ENCODE assay signal across 28 cellular contexts in the genomic region with DNA sequence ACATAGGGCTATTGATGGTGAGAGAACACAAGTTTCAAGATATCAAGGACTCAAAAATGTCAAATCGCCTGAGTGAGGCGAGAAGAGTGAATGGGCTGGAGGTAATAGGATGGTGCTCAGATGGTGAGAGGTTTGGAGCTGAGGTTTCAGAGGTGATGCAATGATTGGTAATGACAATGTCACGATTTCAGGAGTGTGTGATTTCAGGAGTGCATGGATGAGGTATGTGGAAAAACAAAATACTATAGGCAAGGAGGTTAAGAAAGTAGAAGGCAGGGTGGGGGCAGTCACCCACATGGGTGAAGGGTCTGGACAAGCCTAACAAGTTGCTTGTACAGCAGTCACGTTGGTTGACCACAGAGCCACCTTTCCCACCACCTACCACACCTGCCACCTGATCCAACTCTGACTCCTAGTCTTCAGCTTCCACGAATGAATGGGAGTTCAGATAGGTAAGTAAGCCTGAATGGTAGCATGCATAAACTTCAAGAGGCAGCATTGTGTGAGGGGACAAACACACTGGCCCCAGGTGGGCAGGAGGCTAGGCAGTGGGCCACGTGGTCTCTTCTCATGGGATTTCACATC.
DNase-seq lines count a peak whose midpoint lies in the region; ATAC-seq and TF ChIP-seq lines count a peak whose summit lies in the region.
"Had no signal": no experiment of that assay in that cellular context is flagged by ENCODE, and none has a peak within 500 bp of the region (broad histone marks: within the 10 kb centered on the region; RNA-seq: fewer than 3 reads in every experiment).

No MANE protein-coding gene starts in this region.

- H3K36me3 Mint-ChIP-seq in activated T-cell treated with anti-CD3 and anti-CD28 coated beads, Interleukin-2, amount 50 U/mL, for 24 hours (ENCODE audit: low read depth) = peaks cover 29% of the 10 kb centered on the region
- peaks cover 18% of the 10 kb centered on the region for H3K36me3 Mint-ChIP-seq in activated T-cell treated with anti-CD3 and anti-CD28 coated beads, Interleukin-2, amount 50 U/mL, for 4 hours (ENCODE audit: insufficient read depth)
- peaks cover 6% of the 10 kb centered on the region for H3K36me3 Mint-ChIP-seq in central memory CD8-positive, alpha-beta T cell (ENCODE audit: insufficient read depth)
- H3K36me3 Mint-ChIP-seq: type B pancreatic cell had no signal

- no peak for ATAC-seq in activated T-cell treated with anti-CD3 and anti-CD28 coated beads, Interleukin-2, amount 50 U/mL, for 4 hours
- ATAC-seq in DND-41 (ENCODE audit: insufficient read depth, low read depth) (peak; percentile 18; the same call in 1 of the 3 replicates), HG03457 (IDR thresholded peaks at IDR 0.05; ENCODE audit: unreplicated experiment) (no peak)
- no peak for ATAC-seq in central memory CD8-positive, alpha-beta T cell (replicated peaks; ENCODE audit: extremely low read depth, poor library complexity, severe bottlenecking)
- ATAC-seq: GM12878; stimulated activated memory B cell treated with anti-CD40 and anti-IgM and Interleukin-4, amounts not matched to agents 10 μg/mL and 1 μg/mL and 100 μg/mL, for 72 hours had no signal

- POLR2A ChIA-PET in HEK293 (lab: Yijun Ruan, JAX) = no interaction called here

- H3K79me2 ChIP-seq in DND-41 (ENCODE audit: insufficient read depth, low read length) = no peaks in the 10 kb centered on the region

- H3K9me3 Mint-ChIP-seq in activated T-cell treated with anti-CD3 and anti-CD28 coated beads, Interleukin-2, amount 50 U/mL, for 24 hours = no peaks in the 10 kb centered on the region
- no peaks in the 10 kb centered on the region for H3K9me3 Mint-ChIP-seq in activated T-cell treated with anti-CD3 and anti-CD28 coated beads, Interleukin-2, amount 50 U/mL, for 4 hours
- no peaks in the 10 kb centered on the region for H3K9me3 Mint-ChIP-seq in central memory CD8-positive, alpha-beta T cell
- H3K9me3 Mint-ChIP-seq: type B pancreatic cell had no signal

- peak overlapping the region; percentile 15 for H3K27ac Mint-ChIP-seq in activated T-cell treated with anti-CD3 and anti-CD28 coated beads, Interleukin-2, amount 50 U/mL, for 24 hours
- H3K27ac Mint-ChIP-seq in central memory CD8-positive, alpha-beta T cell (ENCODE audit: low read depth) = peak overlapping the region; percentile 0
- H3K27ac Mint-ChIP-seq: stimulated activated memory B cell treated with anti-CD40 and anti-IgM and Interleukin-4, amounts not matched to agents 10 μg/mL and 1 μg/mL and 100 μg/mL, for 72 hours; type B pancreatic cell had no signal

- H3K36me3 ChIP-seq in DND-41 (ENCODE audit: insufficient read depth, low read length) = peaks cover 4% of the 10 kb centered on the region; the same call in 1 of the 2 replicates
- no peaks in the 10 kb centered on the region for H3K36me3 ChIP-seq in HEK293 (ENCODE audit: control insufficient read depth in 2 of 2, insufficient read depth in 1 of 2, low read length in 2 of 2)
- H3K36me3 ChIP-seq: adrenal gland, BLaER1, esophagus muscularis mucosa, left ventricle myocardium inferior, neutrophil, SJCRH30, WERI-Rb-1 had no signal

- peaks cover 31% of the 10 kb centered on the region for H3K4me1 Mint-ChIP-seq in activated T-cell treated with anti-CD3 and anti-CD28 coated beads, Interleukin-2, amount 50 U/mL, for 24 hours (ENCODE audit: low read depth)
- peaks cover 30% of the 10 kb centered on the region for H3K4me1 Mint-ChIP-seq in activated T-cell treated with anti-CD3 and anti-CD28 coated beads, Interleukin-2, amount 50 U/mL, for 4 hours (ENCODE audit: low read depth)
- H3K4me1 Mint-ChIP-seq in central memory CD8-positive, alpha-beta T cell = peaks cover 24% of the 10 kb centered on the region

- no peak overlapping the region for H2AFZ ChIP-seq in DND-41 (ENCODE audit: low read depth, low read length)

- CTCF ChIA-PET in HEK293 (lab: Yijun Ruan, JAX) = no interaction called here

- no peaks in the 10 kb centered on the region for H3K27me3 Mint-ChIP-seq in activated T-cell treated with anti-CD3 and anti-CD28 coated beads, Interleukin-2, amount 50 U/mL, for 24 hours
- H3K27me3 Mint-ChIP-seq in activated T-cell treated with anti-CD3 and anti-CD28 coated beads, Interleukin-2, amount 50 U/mL, for 4 hours (ENCODE audit: low read depth) = no peaks in the 10 kb centered on the region
- H3K27me3 Mint-ChIP-seq in central memory CD8-positive, alpha-beta T cell = no peaks in the 10 kb centered on the region
- H3K27me3 Mint-ChIP-seq: type B pancreatic cell had no signal

- peaks cover 12% of the 10 kb centered on the region for H3K4me1 ChIP-seq in DND-41 (ENCODE audit: insufficient read depth, low read length)
- H3K4me1 ChIP-seq in HEK293 (ENCODE audit: control insufficient read depth, insufficient read depth, low read length) = no peaks in the 10 kb centered on the region
- H3K4me1 ChIP-seq: adrenal gland, BLaER1, esophagus muscularis mucosa, left ventricle myocardium inferior, SJCRH30 had no signal

- no peaks in the 10 kb centered on the region for H3K27me3 ChIP-seq in DND-41 (ENCODE audit: insufficient read depth, low read length, poor library complexity)
- H3K27me3 ChIP-seq: adrenal gland, BLaER1, esophagus muscularis mucosa, neutrophil, SJCRH30 had no signal

- H3K4me3 ChIP-seq in DND-41 (ENCODE audit: low read depth in 1 of 2, low read length in 2 of 2) (no peak overlapping the region), HEK293 (ENCODE audit: low read depth, low read length) (no peak overlapping the region)
- H3K4me3 ChIP-seq: adrenal gland, BLaER1, esophagus muscularis mucosa, GM12878, left ventricle myocardium inferior, SJCRH30 had no signal

- DNase-seq in activated T-cell treated with anti-CD3 and anti-CD28 coated beads, Interleukin-2, amount 50 U/mL, for 24 hours = no peak
- DNase-seq in activated T-cell treated with anti-CD3 and anti-CD28 coated beads, Interleukin-2, amount 50 U/mL, for 4 hours = no peak
- DNase-seq in DND-41 (no peak), HuH-7.5 (ENCODE audit: low spot score) (no peak)
- no peak for DNase-seq in central memory CD8-positive, alpha-beta T cell (ENCODE audit: low spot score in 2 of 2)
- DNase-seq in activated CD8-positive, alpha-beta memory T cell treated with anti-CD3 and anti-CD28 coated beads, Interleukin-2, amount 50 U/mL, for 4 hours = no peak
- DNase-seq: activated CD4-positive, alpha-beta T cell treated with anti-CD3 and anti-CD28 coated beads for 48 hours; activated effector memory CD4-positive, alpha-beta T cell treated with anti-CD3 and anti-CD28 coated beads, Interleukin-2, amount 50 U/mL, for 16 hours; adrenal gland; cerebellar nuclear complex; head of caudate nucleus; Karpas-422; left ventricle myocardium inferior; NCI-H1436 treated with DMSO at 0.1 percent for 48 hours; NCI-H2081 treated with DMSO at 0.1 percent for 48 hours; NCI-H446 treated with DMSO at 0.1 percent for 48 hours; NCI-H82; RPMI8226; SJCRH30; WERI-Rb-1 had no signal

- H3K27ac ChIP-seq in DND-41 (ENCODE audit: low read length) (no peak overlapping the region; the same call in 1 of the 2 replicates), HEK293 (ENCODE audit: extremely low read depth, low read depth, low read length) (no peak overlapping the region)
- H3K27ac ChIP-seq: adrenal gland, BLaER1, esophagus muscularis mucosa, left ventricle myocardium inferior, neutrophil, SJCRH30, WERI-Rb-1 had no signal

- no peak overlapping the region for H3K9ac ChIP-seq in DND-41 (ENCODE audit: low read depth, low read length)
- H3K9ac ChIP-seq: BLaER1 had no signal

- H4K20me1 ChIP-seq in DND-41 (ENCODE audit: insufficient read depth, low read length) = no peaks in the 10 kb centered on the region
- H4K20me1 ChIP-seq: BLaER1 had no signal

- peaks cover 2% of the 10 kb centered on the region for H3K9me3 ChIP-seq in DND-41 (ENCODE audit: insufficient read depth, low read length, severe bottlenecking)
- no peaks in the 10 kb centered on the region for H3K9me3 ChIP-seq in HEK293 (ENCODE audit: control insufficient read depth, insufficient read depth, low read depth, low read length)
- H3K9me3 ChIP-seq: adrenal gland, esophagus muscularis mucosa, neutrophil, SJCRH30 had no signal

- no peak overlapping the region for H3K4me3 Mint-ChIP-seq in activated T-cell treated with anti-CD3 and anti-CD28 coated beads, Interleukin-2, amount 50 U/mL, for 24 hours
- no peak overlapping the region for H3K4me3 Mint-ChIP-seq in activated T-cell treated with anti-CD3 and anti-CD28 coated beads, Interleukin-2, amount 50 U/mL, for 4 hours
- no peak overlapping the region for H3K4me3 Mint-ChIP-seq in central memory CD8-positive, alpha-beta T cell
- H3K4me3 Mint-ChIP-seq: stimulated activated memory B cell treated with anti-CD40 and anti-IgM and Interleukin-4, amounts not matched to agents 10 μg/mL and 1 μg/mL and 100 μg/mL, for 72 hours; type B pancreatic cell had no signal

- TF ChIP-seq CTCF in DND-41 (IDR thresholded peaks at IDR 0.05; ENCODE audit: borderline replicate concordance, extremely low read depth, low read length, poor library complexity, severe bottlenecking) = no peak
- no peak for TF ChIP-seq CTCF in HEK293 (tag by site-specific recombination; IDR thresholded peaks at IDR 0.05)

- H3K4me2 ChIP-seq in DND-41 (ENCODE audit: insufficient read depth, low read length) = no peak overlapping the region
- H3K4me2 ChIP-seq: BLaER1 had no signal

TF ChIP-seq in HEK293, 187 proteins besides CTCF, POLR2A, EP300 and RAD21 (continues in another document):
- TF ChIP-seq AEBP2 (tag by site-specific recombination; IDR thresholded peaks at IDR 0.05; ENCODE audit: borderline replicate concordance) (no peak), ZNF114 (tag by site-specific recombination; IDR thresholded peaks at IDR 0.05) (no peak), ZBTB17 (tag by site-specific recombination; IDR thresholded peaks at IDR 0.05) (peak; percentile 48; the same call in 1 of the 2 replicates), ZSCAN30 (tag by site-specific recombination; IDR thresholded peaks at IDR 0.05) (no peak), ZNF266 (tag by site-specific recombination; IDR thresholded peaks at IDR 0.05; ENCODE audit: low read depth) (no peak)
